Comparison of ENCODE assay signal across 1 cellular context in genomic region chr11:45026835-45027234, GRCh38.
TF ChIP-seq lines count a peak whose summit lies in the region.

No MANE protein-coding gene starts in this region.

TF ChIP-seq in SK-N-SH treated with all-trans-retinoic acid at 6 μM for 48 hours, 23 proteins besides CTCF, POLR2A, EP300 and RAD21 (continued from another document):
- TF ChIP-seq PATZ1 (CRISPR knock-in tag; IDR thresholded peaks at IDR 0.05; ENCODE audit: borderline replicate concordance), result no peak
- TF ChIP-seq OSR1 (CRISPR knock-in tag; IDR thresholded peaks at IDR 0.05), result no peak
- TF ChIP-seq CREB5 (CRISPR knock-in tag; IDR thresholded peaks at IDR 0.05; ENCODE audit: low read depth), result no peak
- TF ChIP-seq PPARA (CRISPR knock-in tag; IDR thresholded peaks at IDR 0.05; ENCODE audit: borderline replicate concordance), result no peak
- TF ChIP-seq ZNF70 (CRISPR knock-in tag; IDR thresholded peaks at IDR 0.05), result no peak
- no peak for TF ChIP-seq ISL1 (CRISPR knock-in tag; IDR thresholded peaks at IDR 0.05)
- TF ChIP-seq RARB (CRISPR knock-in tag; IDR thresholded peaks at IDR 0.05), result no peak
- TF ChIP-seq GLIS3 (CRISPR knock-in tag; IDR thresholded peaks at IDR 0.05), result no peak
